In the genomic region with DNA sequence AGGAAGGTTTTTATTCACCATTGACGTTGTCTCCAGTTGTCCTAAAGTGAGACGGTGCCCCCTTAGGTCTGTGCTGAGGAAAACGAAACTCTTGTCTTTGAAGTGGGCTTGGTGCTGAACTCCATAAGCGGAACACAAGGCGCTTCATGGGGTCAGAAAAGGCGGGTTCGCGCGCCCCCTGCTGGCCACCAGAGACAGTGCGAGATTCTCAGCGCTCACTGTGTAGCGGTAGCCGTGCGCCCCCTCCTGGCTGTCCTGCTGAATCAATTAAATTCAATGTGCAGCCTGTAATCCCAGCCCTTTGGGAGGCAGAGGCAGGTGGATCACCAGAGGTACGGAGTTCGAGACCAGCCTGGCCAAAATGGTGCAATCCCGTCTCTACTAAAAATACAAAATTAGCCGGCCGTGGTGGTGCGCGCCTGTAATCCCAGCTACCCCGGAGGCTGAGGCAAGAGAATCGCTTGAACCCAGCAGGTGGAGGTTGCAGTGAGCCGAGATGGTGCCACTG, we compare ENCODE assay signal across 9 cellular contexts.
DNase-seq lines count a peak whose midpoint lies in the region; ATAC-seq, FAIRE-seq and TF ChIP-seq lines count a peak whose summit lies in the region.
"Had no signal": no experiment of that assay in that cellular context is flagged by ENCODE, and none has a peak within 500 bp of the region (broad histone marks: within the 10 kb centered on the region; RNA-seq: fewer than 3 reads in every experiment).

No MANE protein-coding gene starts in this region.

- FAIRE-seq in HTR-8/SVneo (lab: Jason Lieb, UNC): peak; percentile 91
- FAIRE-seq: colon had no signal

- peak; percentile 63 to 80 for DNase-seq in Caco-2
- peak; percentile 70 for DNase-seq in HTR-8/SVneo (ENCODE audit: insufficient read length, low spot score)
- peak; percentile 53 to 69 for DNase-seq in NOMO-1 (lab: John Stamatoyannopoulos, UW; ENCODE audit: unreplicated experiment in 2 of 2)
- peak; percentile 96 for DNase-seq in activated CD8-positive, alpha-beta memory T cell treated with anti-CD3 and anti-CD28 coated beads for 24 hours
- DNase-seq in effector memory CD4-positive, alpha-beta T cell: peak; percentile 67 to 75 (median 68)
- peak; percentile 51 for DNase-seq in middle frontal gyrus (ENCODE audit: extremely low spot score, low spot score)
- peak; percentile 84 for DNase-seq in stimulated activated CD8-positive, alpha-beta memory T cell treated with anti-CD3 and anti-CD28 coated beads, Interleukin-4, amount 100 ng/mL, for 24 hours (ENCODE audit: low read depth)

- POLR2A ChIA-PET in Caco-2 (lab: Charles Lee): no interaction called here

- no peak overlapping the region for H3K27ac ChIP-seq in effector memory CD4-positive, alpha-beta T cell (ENCODE audit: insufficient read depth, low read length, poor library complexity, severe bottlenecking)

- H3K4me1 Mint-ChIP-seq in Caco-2 (ENCODE audit: low read depth, unreplicated experiment): no peaks in the 10 kb centered on the region

- no peak overlapping the region for H3K4me3 ChIP-seq in Caco-2 (ENCODE audit: low read depth, low read length)
- peak overlapping the region; percentile 37 for H3K4me3 ChIP-seq in effector memory CD4-positive, alpha-beta T cell (ENCODE audit: insufficient read depth, low read depth, low read length, poor library complexity, severe bottlenecking)

- H3K27ac Mint-ChIP-seq in Caco-2 (ENCODE audit: unreplicated experiment): no peak overlapping the region

- no peaks in the 10 kb centered on the region for H3K36me3 ChIP-seq in Caco-2 (ENCODE audit: control insufficient read depth, insufficient read depth, low read length)
- H3K36me3 ChIP-seq in effector memory CD4-positive, alpha-beta T cell (ENCODE audit: control insufficient read depth, insufficient read depth, low read length): no peaks in the 10 kb centered on the region

- no TSS peak for BruUV-seq in Caco-2 (replicated peaks; lab: Mats Ljungman, UMichigan)

- ATAC-seq in GM21447 (IDR thresholded peaks at IDR 0.05; ENCODE audit: unreplicated experiment): peak; percentile 96

- H3K27me3 ChIP-seq in Caco-2 (replicated peaks; ENCODE audit: control insufficient read depth, insufficient read depth, low read length): no peaks in the 10 kb centered on the region
- no peaks in the 10 kb centered on the region for H3K27me3 ChIP-seq in effector memory CD4-positive, alpha-beta T cell (replicated peaks; ENCODE audit: control insufficient read depth, insufficient read depth, low read length, poor library complexity, severe bottlenecking)

- H3K36me3 Mint-ChIP-seq in Caco-2 (ENCODE audit: insufficient read depth, unreplicated experiment): no peaks in the 10 kb centered on the region

- no peaks in the 10 kb centered on the region for H3K9me3 ChIP-seq in Caco-2
- H3K9me3 ChIP-seq in effector memory CD4-positive, alpha-beta T cell (ENCODE audit: control insufficient read depth, low read length): no peaks in the 10 kb centered on the region

- H3K27me3 Mint-ChIP-seq in Caco-2 (ENCODE audit: insufficient read depth, unreplicated experiment): no peaks in the 10 kb centered on the region

- intact Hi-C loops in Caco-2 (cut with micrococcal nuclease; ENCODE audit: unreplicated experiment): loop anchor here (1.0 to 2.0 kb wide), 3 partner anchors 57 to 1052 kb away; no protein-coding TSS in a partner anchor

- peak; percentile 92 to 94 for TF ChIP-seq CTCF in Caco-2 (IDR thresholded peaks at IDR 0.05; ENCODE audit: insufficient read depth in 1 of 2, low read depth in 1 of 2, low read length in 1 of 2, severe bottlenecking in 1 of 2, unreplicated experiment in 1 of 2)

- no peak overlapping the region for H3K4me3 Mint-ChIP-seq in Caco-2 (ENCODE audit: unreplicated experiment)

- CTCF ChIA-PET in Caco-2 (lab: Charles Lee): no interaction called here

- no peaks in the 10 kb centered on the region for H3K9me3 Mint-ChIP-seq in Caco-2 (ENCODE audit: unreplicated experiment)

- H3K4me1 ChIP-seq in Caco-2: no peaks in the 10 kb centered on the region
- H3K4me1 ChIP-seq in effector memory CD4-positive, alpha-beta T cell (ENCODE audit: control insufficient read depth, insufficient read depth, low read length, poor library complexity, severe bottlenecking): no peaks in the 10 kb centered on the region
